In genomic region chr6:1554881-1555569, GRCh38 we compare ENCODE assay signal across 8 cellular contexts.
A peak's percentile ranks its signal among the peaks of the same experiment; 100 is the strongest.
DNase-seq lines count a peak whose midpoint lies in the region; ATAC-seq and TF ChIP-seq lines count a peak whose summit lies in the region.

No MANE protein-coding gene starts in this region.

- DNase-seq in C1 segment of cervical spinal cord (lab: John Stamatoyannopoulos, UW), result peak; percentile 7 to 89 (median 66)
- peak in 1 of 2 experiments; percentile 31 for DNase-seq in HL-60 (ENCODE audit: low read depth in 1 of 2, low spot score in 1 of 2)
- DNase-seq in activated CD4-positive, CD25-positive, alpha-beta regulatory T cell treated with anti-CD3 and anti-CD28 coated beads, Interleukin-2, amount 50 U/mL, for 16 hours (ENCODE audit: low read depth, low spot score), result peak; percentile 41
- DNase-seq in caudate nucleus (lab: John Stamatoyannopoulos, UW), result peak in 51 of 61 donors; percentile 28 to 86 (median 58)
- peak; percentile 51 for DNase-seq in iris pigment epithelial cell (ENCODE audit: low read depth)
- DNase-seq in stimulated activated CD4-positive, alpha-beta T cell treated with anti-CD3 and anti-CD28 coated beads, Interleukin-15, amount 100 ng/mL, for 48 hours (ENCODE audit: low read depth in 2 of 2), result peak; percentile 47 to 61

- H3K4me3 ChIP-seq in HL-60 (replicated peaks; ENCODE audit: insufficient read depth, low read length), result no peak overlapping the region

- no peak for ATAC-seq in GM18873 (IDR thresholded peaks at IDR 0.05; ENCODE audit: low FRiP score, unreplicated experiment)
- ATAC-seq in HG02852 (IDR thresholded peaks at IDR 0.05; ENCODE audit: unreplicated experiment), result no peak

- no peaks in the 10 kb centered on the region for H3K27me3 ChIP-seq in HL-60 (ENCODE audit: insufficient read depth, poor library complexity, severe bottlenecking)

- TF ChIP-seq CTCF in HL-60 (IDR thresholded peaks at IDR 0.05; ENCODE audit: insufficient read depth, low read length), result no peak

- peak overlapping the region; percentile 45; the same call in 1 of the 2 replicates for H3K27ac ChIP-seq in HL-60 (replicated peaks)
- peak overlapping the region; percentile 58 for H3K27ac ChIP-seq in caudate nucleus (ENCODE audit: low read depth, low read length)
